ENCODE assay signal across 1 cellular context in genomic region chr11:75323609-75324008, GRCh38.
TF ChIP-seq lines count a peak whose summit lies in the region.

No MANE protein-coding gene starts in this region.

TF ChIP-seq in HepG2, 621 proteins besides CTCF, POLR2A, EP300 and RAD21 (continued from another document and continues in another):
- TF ChIP-seq, protein P1, sequence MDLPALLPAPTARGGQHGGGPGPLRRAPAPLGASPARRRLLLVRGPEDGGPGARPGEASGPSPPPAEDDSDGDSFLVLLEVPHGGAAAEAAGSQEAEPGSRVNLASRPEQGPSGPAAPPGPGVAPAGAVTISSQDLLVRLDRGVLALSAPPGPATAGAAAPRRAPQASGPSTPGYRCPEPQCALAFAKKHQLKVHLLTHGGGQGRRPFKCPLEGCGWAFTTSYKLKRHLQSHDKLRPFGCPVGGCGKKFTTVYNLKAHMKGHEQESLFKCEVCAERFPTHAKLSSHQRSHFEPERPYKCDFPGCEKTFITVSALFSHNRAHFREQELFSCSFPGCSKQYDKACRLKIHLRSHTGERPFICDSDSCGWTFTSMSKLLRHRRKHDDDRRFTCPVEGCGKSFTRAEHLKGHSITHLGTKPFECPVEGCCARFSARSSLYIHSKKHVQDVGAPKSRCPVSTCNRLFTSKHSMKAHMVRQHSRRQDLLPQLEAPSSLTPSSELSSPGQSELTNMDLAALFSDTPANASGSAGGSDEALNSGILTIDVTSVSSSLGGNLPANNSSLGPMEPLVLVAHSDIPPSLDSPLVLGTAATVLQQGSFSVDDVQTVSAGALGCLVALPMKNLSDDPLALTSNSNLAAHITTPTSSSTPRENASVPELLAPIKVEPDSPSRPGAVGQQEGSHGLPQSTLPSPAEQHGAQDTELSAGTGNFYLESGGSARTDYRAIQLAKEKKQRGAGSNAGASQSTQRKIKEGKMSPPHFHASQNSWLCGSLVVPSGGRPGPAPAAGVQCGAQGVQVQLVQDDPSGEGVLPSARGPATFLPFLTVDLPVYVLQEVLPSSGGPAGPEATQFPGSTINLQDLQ (CRISPR knock-in tag; IDR thresholded peaks at IDR 0.05): no peak
- TF ChIP-seq ARID5B (CRISPR knock-in tag; IDR thresholded peaks at IDR 0.05) (peak; percentile 31; the same call in 1 of the 2 replicates), MIER2 (CRISPR knock-in tag; IDR thresholded peaks at IDR 0.05) (no peak), FUBP1 (CRISPR knock-in tag; IDR thresholded peaks at IDR 0.05; ENCODE audit: borderline replicate concordance) (no peak), ZFP36L2 (CRISPR knock-in tag; IDR thresholded peaks at IDR 0.05) (no peak), HMG20B (CRISPR knock-in tag; conservative IDR thresholded peaks at IDR 0.05) (no peak), ZFX (CRISPR knock-in tag; IDR thresholded peaks at IDR 0.05; ENCODE audit: low read depth) (0 out of 2 replicates have a peak, but pooled peaks have one; percentile 8), RFXAP (CRISPR knock-in tag; IDR thresholded peaks at IDR 0.05; ENCODE audit: borderline replicate concordance) (no peak), PHF5A (CRISPR knock-in tag; IDR thresholded peaks at IDR 0.05; ENCODE audit: low read depth, unreplicated experiment) (no peak), HHEX (CRISPR knock-in tag; IDR thresholded peaks at IDR 0.05) (no peak), ZBTB37 (CRISPR knock-in tag; IDR thresholded peaks at IDR 0.05) (no peak), RCOR2 (CRISPR knock-in tag; IDR thresholded peaks at IDR 0.05) (no peak), PRPF4 (IDR thresholded peaks at IDR 0.05; ENCODE audit: low read depth, low read length, poor library complexity, severe bottlenecking) (no peak), ZUFSP (CRISPR knock-in tag; IDR thresholded peaks at IDR 0.05; ENCODE audit: borderline replicate concordance) (no peak), ZNF207 (IDR thresholded peaks at IDR 0.05; ENCODE audit: borderline replicate concordance) (no peak), ZNF260 (CRISPR knock-in tag; IDR thresholded peaks at IDR 0.05; ENCODE audit: borderline replicate concordance, low read depth) (no peak), ZNF282 (IDR thresholded peaks at IDR 0.05; ENCODE audit: partially characterized antibody) (no peak), E2F5 (CRISPR knock-in tag; conservative IDR thresholded peaks at IDR 0.05) (no peak), ZNF598 (CRISPR knock-in tag; IDR thresholded peaks at IDR 0.05; ENCODE audit: borderline replicate concordance) (no peak), ZMYM4 (CRISPR knock-in tag; IDR thresholded peaks at IDR 0.05) (no peak), DPF2 (CRISPR knock-in tag; IDR thresholded peaks at IDR 0.05; ENCODE audit: borderline replicate concordance, low read depth) (no peak), JUNB (CRISPR knock-in tag; IDR thresholded peaks at IDR 0.05; ENCODE audit: borderline replicate concordance) (no peak), TCF7L2 (IDR thresholded peaks at IDR 0.05; ENCODE audit: low read depth, low read length) (no peak), ZNF7 (CRISPR knock-in tag; IDR thresholded peaks at IDR 0.05) (no peak), U2AF2 (IDR thresholded peaks at IDR 0.05; ENCODE audit: low read depth, low read length) (no peak), HDAC2 (CRISPR knock-in tag; IDR thresholded peaks at IDR 0.05) (0 out of 2 replicates have a peak, but pooled peaks have one; percentile 32), ZNF329 (CRISPR knock-in tag; IDR thresholded peaks at IDR 0.05; ENCODE audit: low read depth) (no peak), HIC2 (CRISPR knock-in tag; IDR thresholded peaks at IDR 0.05; ENCODE audit: low read depth) (no peak), EED (CRISPR knock-in tag; IDR thresholded peaks at IDR 0.05) (no peak), ZSCAN29 (CRISPR knock-in tag; conservative IDR thresholded peaks at IDR 0.05) (no peak), ZNF713 (CRISPR knock-in tag; IDR thresholded peaks at IDR 0.05) (no peak), SOX5 (CRISPR knock-in tag; IDR thresholded peaks at IDR 0.05; ENCODE audit: borderline replicate concordance) (peak; percentile 35; the same call in 1 of the 2 replicates), ZSCAN5A (CRISPR knock-in tag; IDR thresholded peaks at IDR 0.05; ENCODE audit: borderline replicate concordance) (no peak)
- TF ChIP-seq, protein P2, sequence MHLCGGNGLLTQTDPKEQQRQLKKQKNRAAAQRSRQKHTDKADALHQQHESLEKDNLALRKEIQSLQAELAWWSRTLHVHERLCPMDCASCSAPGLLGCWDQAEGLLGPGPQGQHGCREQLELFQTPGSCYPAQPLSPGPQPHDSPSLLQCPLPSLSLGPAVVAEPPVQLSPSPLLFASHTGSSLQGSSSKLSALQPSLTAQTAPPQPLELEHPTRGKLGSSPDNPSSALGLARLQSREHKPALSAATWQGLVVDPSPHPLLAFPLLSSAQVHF (CRISPR knock-in tag; IDR thresholded peaks at IDR 0.05): no peak
- TF ChIP-seq, protein P3, sequence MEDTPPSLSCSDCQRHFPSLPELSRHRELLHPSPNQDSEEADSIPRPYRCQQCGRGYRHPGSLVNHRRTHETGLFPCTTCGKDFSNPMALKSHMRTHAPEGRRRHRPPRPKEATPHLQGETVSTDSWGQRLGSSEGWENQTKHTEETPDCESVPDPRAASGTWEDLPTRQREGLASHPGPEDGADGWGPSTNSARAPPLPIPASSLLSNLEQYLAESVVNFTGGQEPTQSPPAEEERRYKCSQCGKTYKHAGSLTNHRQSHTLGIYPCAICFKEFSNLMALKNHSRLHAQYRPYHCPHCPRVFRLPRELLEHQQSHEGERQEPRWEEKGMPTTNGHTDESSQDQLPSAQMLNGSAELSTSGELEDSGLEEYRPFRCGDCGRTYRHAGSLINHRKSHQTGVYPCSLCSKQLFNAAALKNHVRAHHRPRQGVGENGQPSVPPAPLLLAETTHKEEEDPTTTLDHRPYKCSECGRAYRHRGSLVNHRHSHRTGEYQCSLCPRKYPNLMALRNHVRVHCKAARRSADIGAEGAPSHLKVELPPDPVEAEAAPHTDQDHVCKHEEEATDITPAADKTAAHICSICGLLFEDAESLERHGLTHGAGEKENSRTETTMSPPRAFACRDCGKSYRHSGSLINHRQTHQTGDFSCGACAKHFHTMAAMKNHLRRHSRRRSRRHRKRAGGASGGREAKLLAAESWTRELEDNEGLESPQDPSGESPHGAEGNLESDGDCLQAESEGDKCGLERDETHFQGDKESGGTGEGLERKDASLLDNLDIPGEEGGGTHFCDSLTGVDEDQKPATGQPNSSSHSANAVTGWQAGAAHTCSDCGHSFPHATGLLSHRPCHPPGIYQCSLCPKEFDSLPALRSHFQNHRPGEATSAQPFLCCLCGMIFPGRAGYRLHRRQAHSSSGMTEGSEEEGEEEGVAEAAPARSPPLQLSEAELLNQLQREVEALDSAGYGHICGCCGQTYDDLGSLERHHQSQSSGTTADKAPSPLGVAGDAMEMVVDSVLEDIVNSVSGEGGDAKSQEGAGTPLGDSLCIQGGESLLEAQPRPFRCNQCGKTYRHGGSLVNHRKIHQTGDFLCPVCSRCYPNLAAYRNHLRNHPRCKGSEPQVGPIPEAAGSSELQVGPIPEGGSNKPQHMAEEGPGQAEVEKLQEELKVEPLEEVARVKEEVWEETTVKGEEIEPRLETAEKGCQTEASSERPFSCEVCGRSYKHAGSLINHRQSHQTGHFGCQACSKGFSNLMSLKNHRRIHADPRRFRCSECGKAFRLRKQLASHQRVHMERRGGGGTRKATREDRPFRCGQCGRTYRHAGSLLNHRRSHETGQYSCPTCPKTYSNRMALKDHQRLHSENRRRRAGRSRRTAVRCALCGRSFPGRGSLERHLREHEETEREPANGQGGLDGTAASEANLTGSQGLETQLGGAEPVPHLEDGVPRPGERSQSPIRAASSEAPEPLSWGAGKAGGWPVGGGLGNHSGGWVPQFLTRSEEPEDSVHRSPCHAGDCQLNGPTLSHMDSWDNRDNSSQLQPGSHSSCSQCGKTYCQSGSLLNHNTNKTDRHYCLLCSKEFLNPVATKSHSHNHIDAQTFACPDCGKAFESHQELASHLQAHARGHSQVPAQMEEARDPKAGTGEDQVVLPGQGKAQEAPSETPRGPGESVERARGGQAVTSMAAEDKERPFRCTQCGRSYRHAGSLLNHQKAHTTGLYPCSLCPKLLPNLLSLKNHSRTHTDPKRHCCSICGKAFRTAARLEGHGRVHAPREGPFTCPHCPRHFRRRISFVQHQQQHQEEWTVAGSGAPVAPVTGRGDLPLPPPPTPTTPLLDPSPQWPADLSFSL (CRISPR knock-in tag; IDR thresholded peaks at IDR 0.05): no peak
